8 cellular contexts compared by ENCODE assay signal in the genomic region with DNA sequence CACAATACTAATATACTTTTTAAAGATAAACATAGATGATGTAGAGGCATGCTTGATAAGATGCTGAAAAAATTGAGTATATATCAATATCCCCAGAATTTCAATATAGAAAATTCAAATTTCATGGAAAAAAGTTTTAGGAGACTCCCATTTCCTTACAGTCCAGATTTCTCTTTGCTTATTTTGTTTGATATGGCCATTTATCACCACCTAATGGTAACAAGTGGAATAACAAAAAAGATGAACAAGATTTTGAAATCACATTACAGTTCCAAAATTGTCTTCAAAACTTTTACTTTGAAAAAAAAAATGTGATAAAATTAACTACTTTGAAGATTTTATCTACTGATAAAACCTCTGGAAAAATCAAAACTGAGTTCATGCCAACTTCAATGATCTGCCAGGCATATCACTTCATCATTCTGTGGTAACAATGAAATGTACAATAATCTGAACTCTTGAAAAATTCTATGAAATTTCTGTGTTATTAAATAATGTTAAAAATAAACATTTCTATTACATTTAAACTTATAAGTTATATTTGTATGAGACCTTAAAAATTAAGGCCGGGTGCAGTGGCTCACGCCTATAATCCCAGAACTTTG. TPM values are rescaled to one million over a fixed set of nuclear protein-coding genes. Genes with fewer than 3 reads are reported as not detected.
DNase-seq lines count a peak whose midpoint lies in the region; ATAC-seq, FAIRE-seq and TF ChIP-seq lines count a peak whose summit lies in the region.

No MANE protein-coding gene starts in this region.

- H3K4me2 ChIP-seq in skeletal muscle satellite cell (ENCODE audit: low read length): no peak overlapping the region

- peak overlapping the region; percentile 43 for H3K9ac ChIP-seq in skeletal muscle satellite cell (ENCODE audit: low read depth, low read length)

- no peaks in the 10 kb centered on the region for H3K36me3 ChIP-seq in skeletal muscle satellite cell (ENCODE audit: insufficient read depth, low read length)

- no peaks in the 10 kb centered on the region for H3K9me3 ChIP-seq in skeletal muscle satellite cell (replicated peaks; ENCODE audit: low read length)

- no peaks in the 10 kb centered on the region for H3K27me3 ChIP-seq in foreskin keratinocyte
- no peaks in the 10 kb centered on the region for H3K27me3 ChIP-seq in skeletal muscle satellite cell (ENCODE audit: control insufficient read depth, insufficient read depth, low read length)

- FAIRE-seq in GM19239 (lab: Jason Lieb, UNC): peak; percentile 68

- ATAC-seq in foreskin keratinocyte (no peak), HG03025 (IDR thresholded peaks at IDR 0.05; ENCODE audit: low FRiP score, unreplicated experiment) (no peak)

- H3K4me1 ChIP-seq in foreskin keratinocyte: peaks cover 20% of the 10 kb centered on the region
- peaks cover 36% of the 10 kb centered on the region for H3K4me1 ChIP-seq in skeletal muscle satellite cell (ENCODE audit: control insufficient read depth, insufficient read depth, low read length)

- H3K27ac ChIP-seq in foreskin keratinocyte: no peak overlapping the region

- TF ChIP-seq CTCF in AG09319 (IDR thresholded peaks at IDR 0.05; ENCODE audit: low read depth, low read length) (peak; percentile 37), foreskin keratinocyte (conservative IDR thresholded peaks at IDR 0.05) (peak; percentile 75)

- in situ Hi-C loops in SK-MEL-5 (cut with HindIII; ENCODE audit: low pct_unique_long_range_greater_than_20kb, low sequenced_read_pairs): no loop called here

- no peak for DNase-seq in AG09319 (ENCODE audit: extremely low read depth, low read depth)
- DNase-seq in GM19239 (ENCODE audit: insufficient read length, low spot score): no peak
- DNase-seq in SK-MEL-5 (ENCODE audit: low read depth, low spot score): peak; percentile 69
- no peak for DNase-seq in foreskin keratinocyte
- DNase-seq in NCI-H2196 treated with DMSO at 0.1 percent for 48 hours (lab: John Stamatoyannopoulos, UW; ENCODE audit: unreplicated experiment): no peak
- DNase-seq in NCI-H345 (lab: John Stamatoyannopoulos, UW): no peak

- no peak overlapping the region for H3K4me3 ChIP-seq in skeletal muscle satellite cell (ENCODE audit: low read length)

RNA-seq across cellular contexts. Expression of gene MIPEP, which starts 17.5 kb away (rescaled TPM):
- total RNA-seq in SK-MEL-5 (2014; rRNA removed; shearing (Covaris generic)): 62.1 and 63.7 TPM in 2 replicates
- polyA plus RNA-seq in SK-MEL-5 (2015; cell fraction: cytosol; rRNA removed): 41.2 and 41.5 TPM in 2 replicates
- polyA plus RNA-seq in SK-MEL-5 (2015; cell fraction: nucleus; rRNA removed): 19.0 and 22.9 TPM in 2 replicates
- total RNA-seq in foreskin keratinocyte: 23.7 and 29.2 TPM in 2 replicates
- 24.1 and 27.2 TPM in 2 replicates for polyA plus RNA-seq in foreskin keratinocyte
- total RNA-seq in skeletal muscle satellite cell (2012; rRNA removed): 22.8 and 23.2 TPM in 2 replicates

RNA-seq across cellular contexts. Expression of gene C1QTNF9B, which starts 25.6 kb away (rescaled TPM):
- total RNA-seq in SK-MEL-5 (2014; rRNA removed; shearing (Covaris generic)): not detected in 2 replicates
- not detected in 2 replicates for polyA plus RNA-seq in SK-MEL-5 (2015; cell fraction: cytosol; rRNA removed)
- polyA plus RNA-seq in SK-MEL-5 (2015; cell fraction: nucleus; rRNA removed): not detected in 2 replicates
- not detected in 2 replicates for total RNA-seq in foreskin keratinocyte
- not detected in 2 replicates for polyA plus RNA-seq in foreskin keratinocyte
- not detected in 2 replicates for total RNA-seq in skeletal muscle satellite cell (2012; rRNA removed)
